ENCODE assay signal across 14 cellular contexts in the genomic region with DNA sequence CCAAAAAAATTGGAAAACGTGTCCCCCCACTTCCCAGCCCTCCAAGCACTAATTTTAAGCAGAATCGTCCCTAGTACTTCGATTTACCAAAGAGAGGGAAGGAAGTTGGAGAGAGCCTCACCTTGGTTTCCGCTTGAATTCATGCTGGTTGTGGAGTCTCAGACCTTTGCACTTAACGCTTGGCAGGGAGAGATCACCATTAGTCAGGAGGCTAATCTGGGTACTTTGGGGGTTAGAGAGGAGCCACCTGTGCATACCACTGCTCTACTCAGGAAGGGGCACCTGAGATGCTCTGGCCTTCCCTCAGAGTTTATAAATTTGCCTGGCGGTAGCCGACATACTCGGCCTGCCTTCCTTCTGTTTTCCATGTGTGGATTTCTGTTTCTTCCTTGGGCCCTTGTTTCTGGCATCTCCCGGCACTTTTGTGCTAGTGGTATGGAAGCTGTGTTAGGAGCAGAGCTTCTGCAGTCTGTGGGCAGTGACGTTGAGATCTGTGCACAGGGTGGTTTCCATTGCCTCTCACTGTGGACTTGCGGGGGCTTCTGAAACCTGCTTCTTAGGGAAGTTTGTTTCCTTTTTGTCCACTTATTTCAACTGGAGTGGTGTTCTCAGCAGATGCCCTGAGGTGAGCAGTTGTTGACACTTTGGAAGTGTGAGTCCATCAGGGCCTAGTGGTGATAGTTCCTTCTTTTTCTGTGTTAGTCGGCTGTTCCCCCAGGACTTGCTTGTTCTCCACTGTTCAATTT.
DNase-seq lines count a peak whose midpoint lies in the region; ATAC-seq and FAIRE-seq lines count a peak whose summit lies in the region.
"Had no signal": no experiment of that assay in that cellular context is flagged by ENCODE, and none has a peak within 500 bp of the region (broad histone marks: within the 10 kb centered on the region; RNA-seq: fewer than 3 reads in every experiment).

No MANE protein-coding gene starts in this region.

- H3K4me3 Mint-ChIP-seq in activated naive CD4-positive, alpha-beta T cell treated with anti-CD3 and anti-CD28 coated beads for 36 hours = no peak overlapping the region
- H3K4me3 Mint-ChIP-seq: neural progenitor cell, type B pancreatic cell had no signal

- intact Hi-C loops in activated naive CD4-positive, alpha-beta T cell treated with anti-CD3 and anti-CD28 coated beads for 36 hours (cut with micrococcal nuclease) = no loop called here

- H3K9ac ChIP-seq in skeletal muscle tissue (ENCODE audit: low read depth in 1 of 3, low read length in 3 of 3) = peak overlapping the region in 2 of 3 donors; percentile 14 to 34
- H3K9ac ChIP-seq: neural progenitor cell had no signal

- H3K9me3 ChIP-seq in KOPT-K1 (ENCODE audit: insufficient read depth, low read length, poor library complexity, severe bottlenecking) = no peaks in the 10 kb centered on the region
- H3K9me3 ChIP-seq in skeletal muscle tissue (ENCODE audit: control insufficient read depth in 3 of 3, low read length in 3 of 3) = no peaks in the 10 kb centered on the region
- no peaks in the 10 kb centered on the region for H3K9me3 ChIP-seq in small intestine (ENCODE audit: control insufficient read depth, low read depth)
- H3K9me3 ChIP-seq: adrenal gland had no signal

- 86 to 90% (median 90%) methylated on average over 12 of the region's 12 CpGs for WGBS in small intestine, 3 donors

- ATAC-seq in GM21723 (IDR thresholded peaks at IDR 0.05; ENCODE audit: unreplicated experiment) = peak; percentile 58

- no peak for FAIRE-seq in small intestine (lab: Jason Lieb, UNC)
- FAIRE-seq: endometrium had no signal

- no peak for DNase-seq in activated naive CD4-positive, alpha-beta T cell treated with anti-CD3 and anti-CD28 coated beads for 36 hours
- DNase-seq in activated naive CD4-positive, alpha-beta T cell treated with anti-CD3 and anti-CD28 coated beads, Interleukin-2, amount 50 U/mL, for 16 hours = no peak
- no peak for DNase-seq in NCI-H345 treated with DMSO at 0.1 percent for 48 hours (lab: John Stamatoyannopoulos, UW; ENCODE audit: unreplicated experiment)
- DNase-seq in NCI-H510A treated with DMSO at 0.1 percent for 48 hours (lab: John Stamatoyannopoulos, UW) = no peak
- no peak for DNase-seq in small intestine
- DNase-seq: activated CD4-positive, CD25-positive, alpha-beta regulatory T cell; adrenal gland; GOT3 had no signal

- peak overlapping the region; percentile 25 for H3K27ac Mint-ChIP-seq in activated naive CD4-positive, alpha-beta T cell treated with anti-CD3 and anti-CD28 coated beads for 36 hours
- H3K27ac Mint-ChIP-seq: neural progenitor cell, type B pancreatic cell had no signal

- H3K4me1 ChIP-seq in skeletal muscle tissue (ENCODE audit: control insufficient read depth in 3 of 3, insufficient read depth in 3 of 3, low read length in 3 of 3) (peaks cover 53 to 55% (median 55%) of the 10 kb centered on the region in 3 donors), small intestine (ENCODE audit: control insufficient read depth in 2 of 2, insufficient read depth in 1 of 2, low read depth in 1 of 2, low read length in 1 of 2) (peaks cover 2 to 3% of the 10 kb centered on the region in 2 donors)

- H3K4me1 Mint-ChIP-seq in activated naive CD4-positive, alpha-beta T cell treated with anti-CD3 and anti-CD28 coated beads for 36 hours (ENCODE audit: low read depth) = peaks cover 87% of the 10 kb centered on the region

- peak overlapping the region; percentile 16 for H3K27ac ChIP-seq in KOPT-K1 (ENCODE audit: low read depth, low read length, poor library complexity, severe bottlenecking)
- peak overlapping the region; percentile 88 for H3K27ac ChIP-seq in skeletal muscle tissue (ENCODE audit: low read depth, low read length)
- no peak overlapping the region for H3K27ac ChIP-seq in small intestine (ENCODE audit: low read depth in 1 of 2, low read length in 1 of 2)
- H3K27ac ChIP-seq: adrenal gland, neural progenitor cell had no signal

- no peaks in the 10 kb centered on the region for H3K9me3 Mint-ChIP-seq in activated naive CD4-positive, alpha-beta T cell treated with anti-CD3 and anti-CD28 coated beads for 36 hours
- H3K9me3 Mint-ChIP-seq: neural progenitor cell, type B pancreatic cell had no signal

- H3K27me3 Mint-ChIP-seq in activated naive CD4-positive, alpha-beta T cell treated with anti-CD3 and anti-CD28 coated beads for 36 hours (ENCODE audit: low read depth) = no peaks in the 10 kb centered on the region
- H3K27me3 Mint-ChIP-seq: type B pancreatic cell had no signal

- peaks cover 22% of the 10 kb centered on the region for H3K36me3 Mint-ChIP-seq in activated naive CD4-positive, alpha-beta T cell treated with anti-CD3 and anti-CD28 coated beads for 36 hours (ENCODE audit: low read depth)

- H3K36me3 ChIP-seq in KOPT-K1 (ENCODE audit: insufficient read depth, low read length) (peaks cover 79% of the 10 kb centered on the region), skeletal muscle tissue (ENCODE audit: control insufficient read depth in 3 of 3, insufficient read depth in 3 of 3, low read length in 3 of 3) (no peaks in the 10 kb centered on the region), small intestine (ENCODE audit: control insufficient read depth in 2 of 2, insufficient read depth in 2 of 2, low read length in 2 of 2) (no peaks in the 10 kb centered on the region)
- H3K36me3 ChIP-seq: adrenal gland, neural progenitor cell had no signal

- H3K4me3 ChIP-seq in skeletal muscle tissue (ENCODE audit: low read length in 3 of 3) (no peak overlapping the region), small intestine (ENCODE audit: low read depth in 1 of 2, low read length in 2 of 2) (no peak overlapping the region)
- H3K4me3 ChIP-seq: adrenal gland, neural progenitor cell had no signal

- H3K27me3 ChIP-seq in skeletal muscle tissue (ENCODE audit: control insufficient read depth in 3 of 3, insufficient read depth in 3 of 3, low read length in 3 of 3) (no peaks in the 10 kb centered on the region), small intestine (ENCODE audit: control insufficient read depth in 2 of 2, insufficient read depth in 2 of 2, low read length in 2 of 2) (no peaks in the 10 kb centered on the region)
- H3K27me3 ChIP-seq: adrenal gland, neural progenitor cell had no signal

- CTCF ChIA-PET in activated naive CD4-positive, alpha-beta T cell treated with anti-CD3 and anti-CD28 coated beads for 36 hours (lab: Charles Lee) = interaction anchor here (2.0 kb wide), 1 partner anchor 84 kb away, joined by 4 read pairs; no protein-coding TSS in a partner anchor

Comparison
In these comparisons a context has a peak if more than half of its experiments do, and no peak if none do; other contexts are left out.
1. H3K27ac ChIP-seq: peak in KOPT-K1 (single experiment) and skeletal muscle tissue (single experiment); none in small intestine (0 of 2).